1 cellular context compared by ENCODE assay signal in the genomic region with DNA sequence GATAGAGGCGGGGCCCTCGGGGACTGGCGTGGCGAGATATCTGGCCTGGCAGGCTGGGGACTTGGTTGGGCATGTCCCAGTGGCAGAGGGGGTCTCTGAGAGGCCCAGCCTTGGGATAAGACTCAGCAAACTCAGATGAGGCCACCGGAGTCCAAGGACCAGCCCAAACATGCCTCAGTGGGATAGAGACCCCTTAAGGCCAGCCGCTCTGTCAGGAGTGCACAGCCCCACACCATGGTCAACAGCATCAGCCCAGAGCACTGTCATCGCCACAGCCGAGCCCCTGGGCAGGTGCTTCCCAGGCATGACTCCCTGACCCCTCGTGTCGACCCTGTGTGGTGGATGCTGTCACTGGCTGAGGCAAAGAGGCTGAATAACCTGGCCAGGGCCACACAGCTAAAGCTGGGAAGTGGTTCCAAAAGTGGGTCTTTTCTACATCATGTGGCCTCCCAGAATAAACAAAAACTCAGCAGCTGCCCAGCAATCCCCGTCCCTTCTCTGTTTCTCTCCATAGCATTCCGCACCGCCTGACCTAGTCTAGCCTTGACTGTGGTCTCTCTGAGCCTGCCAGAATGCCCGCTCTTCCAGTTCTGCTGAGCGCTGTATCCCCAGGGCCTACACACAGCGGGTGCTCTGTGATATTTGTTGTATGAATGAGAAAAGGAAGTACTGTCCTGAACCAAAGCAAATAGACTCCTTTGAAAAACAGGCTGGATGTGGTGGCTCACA.
TF ChIP-seq lines count a peak whose summit lies in the region.

No MANE protein-coding gene starts in this region.

TF ChIP-seq in HepG2, 621 proteins besides CTCF, POLR2A, EP300 and RAD21:
- TF ChIP-seq ZNF564 (CRISPR knock-in tag; IDR thresholded peaks at IDR 0.05), result no peak
- TF ChIP-seq, protein P1, sequence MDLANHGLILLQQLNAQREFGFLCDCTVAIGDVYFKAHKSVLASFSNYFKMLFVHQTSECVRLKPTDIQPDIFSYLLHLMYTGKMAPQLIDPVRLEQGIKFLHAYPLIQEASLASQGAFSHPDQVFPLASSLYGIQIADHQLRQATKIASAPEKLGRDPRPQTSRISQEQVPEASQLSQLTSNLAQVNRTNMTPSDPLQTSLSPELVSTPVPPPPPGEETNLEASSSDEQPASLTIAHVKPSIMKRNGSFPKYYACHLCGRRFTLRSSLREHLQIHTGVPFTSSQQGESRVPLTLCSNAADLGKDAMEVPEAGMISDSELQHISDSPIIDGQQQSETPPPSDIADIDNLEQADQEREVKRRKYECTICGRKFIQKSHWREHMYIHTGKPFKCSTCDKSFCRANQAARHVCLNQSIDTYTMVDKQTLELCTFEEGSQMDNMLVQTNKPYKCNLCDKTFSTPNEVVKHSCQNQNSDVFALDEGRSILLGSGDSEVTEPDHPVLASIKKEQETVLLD (CRISPR knock-in tag; IDR thresholded peaks at IDR 0.05; ENCODE audit: low read depth), result no peak
- peak; percentile 33; the same call in 1 of the 2 replicates for TF ChIP-seq POLR2G (IDR thresholded peaks at IDR 0.05; ENCODE audit: low read depth, low read length)
- no peak for TF ChIP-seq KDM3A (CRISPR knock-in tag; IDR thresholded peaks at IDR 0.05; ENCODE audit: low read depth)
- TF ChIP-seq, protein P2, sequence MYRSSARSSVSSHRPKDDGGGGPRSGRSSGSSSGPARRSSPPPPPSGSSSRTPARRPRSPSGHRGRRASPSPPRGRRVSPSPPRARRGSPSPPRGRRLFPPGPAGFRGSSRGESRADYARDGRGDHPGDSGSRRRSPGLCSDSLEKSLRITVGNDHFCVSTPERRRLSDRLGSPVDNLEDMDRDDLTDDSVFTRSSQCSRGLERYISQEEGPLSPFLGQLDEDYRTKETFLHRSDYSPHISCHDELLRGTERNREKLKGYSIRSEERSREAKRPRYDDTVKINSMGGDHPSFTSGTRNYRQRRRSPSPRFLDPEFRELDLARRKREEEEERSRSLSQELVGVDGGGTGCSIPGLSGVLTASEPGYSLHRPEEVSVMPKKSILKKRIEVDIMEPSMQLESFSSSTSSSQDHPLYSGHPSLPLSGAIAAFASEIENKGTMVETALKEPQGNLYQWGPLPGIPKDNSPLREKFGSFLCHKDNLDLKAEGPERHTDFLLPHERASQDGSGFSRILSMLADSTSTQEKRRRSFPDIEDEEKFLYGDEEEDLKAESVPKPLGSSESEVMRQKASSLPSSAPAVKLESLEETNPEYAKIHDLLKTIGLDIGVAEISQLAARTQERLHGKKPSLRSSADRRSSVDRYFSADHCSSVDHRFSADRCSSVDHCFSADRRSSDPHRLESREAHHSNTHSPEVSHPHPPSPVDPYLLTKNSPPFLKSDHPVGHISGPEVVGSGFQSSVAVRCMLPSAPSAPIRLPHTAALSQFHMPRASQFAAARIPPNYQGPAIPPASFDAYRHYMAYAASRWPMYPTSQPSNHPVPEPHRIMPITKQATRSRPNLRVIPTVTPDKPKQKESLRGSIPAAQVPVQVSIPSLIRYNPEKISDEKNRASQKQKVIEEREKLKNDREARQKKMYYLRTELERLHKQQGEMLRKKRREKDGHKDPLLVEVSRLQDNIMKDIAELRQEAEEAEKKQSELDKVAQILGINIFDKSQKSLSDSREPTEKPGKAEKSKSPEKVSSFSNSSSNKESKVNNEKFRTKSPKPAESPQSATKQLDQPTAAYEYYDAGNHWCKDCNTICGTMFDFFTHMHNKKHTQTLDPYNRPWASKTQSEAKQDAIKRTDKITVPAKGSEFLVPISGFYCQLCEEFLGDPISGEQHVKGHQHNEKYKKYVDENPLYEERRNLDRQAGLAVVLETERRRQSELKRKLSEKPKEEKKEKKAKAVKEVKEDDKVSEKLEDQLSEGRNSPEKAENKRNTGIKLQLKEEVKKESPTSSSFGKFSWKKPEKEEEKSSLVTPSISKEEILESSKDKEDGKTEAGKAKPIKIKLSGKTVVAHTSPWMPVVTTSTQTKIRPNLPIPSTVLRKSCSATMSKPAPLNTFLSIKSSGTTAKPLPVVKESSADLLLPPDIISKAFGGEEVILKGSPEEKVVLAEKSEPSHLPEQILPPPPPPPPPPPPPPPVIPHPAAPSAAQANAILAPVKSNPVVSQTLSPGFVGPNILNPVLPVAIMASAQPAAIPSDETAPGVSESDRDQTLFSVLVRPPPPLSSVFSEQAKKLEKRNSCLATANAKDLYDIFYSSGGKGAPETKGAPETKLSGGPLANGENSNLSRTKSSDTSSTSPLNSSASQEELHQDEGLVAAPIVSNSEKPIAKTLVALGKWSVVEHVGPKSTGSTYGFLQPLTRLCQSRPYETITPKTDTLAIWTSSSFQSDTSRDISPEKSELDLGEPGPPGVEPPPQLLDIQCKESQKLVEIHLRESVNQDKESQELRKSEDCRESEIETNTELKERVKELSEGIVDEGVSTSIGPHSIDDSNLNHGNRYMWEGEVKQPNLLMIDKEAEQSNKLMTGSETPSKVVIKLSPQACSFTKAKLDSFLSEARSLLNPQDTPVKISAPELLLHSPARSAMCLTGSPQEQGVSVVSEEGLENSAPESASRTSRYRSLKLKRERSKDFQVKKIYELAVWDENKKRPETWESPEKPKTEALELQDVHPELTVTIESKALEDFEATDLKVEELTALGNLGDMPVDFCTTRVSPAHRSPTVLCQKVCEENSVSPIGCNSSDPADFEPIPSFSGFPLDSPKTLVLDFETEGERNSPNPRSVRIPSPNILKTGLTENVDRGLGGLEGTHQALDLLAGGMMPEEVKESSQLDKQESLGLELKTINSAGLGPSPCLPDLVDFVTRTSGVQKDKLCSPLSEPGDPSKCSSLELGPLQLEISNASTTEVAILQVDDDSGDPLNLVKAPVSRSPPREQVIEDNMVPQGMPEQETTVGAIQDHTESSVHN (CRISPR knock-in tag; IDR thresholded peaks at IDR 0.05), result no peak
- TF ChIP-seq, protein P3, sequence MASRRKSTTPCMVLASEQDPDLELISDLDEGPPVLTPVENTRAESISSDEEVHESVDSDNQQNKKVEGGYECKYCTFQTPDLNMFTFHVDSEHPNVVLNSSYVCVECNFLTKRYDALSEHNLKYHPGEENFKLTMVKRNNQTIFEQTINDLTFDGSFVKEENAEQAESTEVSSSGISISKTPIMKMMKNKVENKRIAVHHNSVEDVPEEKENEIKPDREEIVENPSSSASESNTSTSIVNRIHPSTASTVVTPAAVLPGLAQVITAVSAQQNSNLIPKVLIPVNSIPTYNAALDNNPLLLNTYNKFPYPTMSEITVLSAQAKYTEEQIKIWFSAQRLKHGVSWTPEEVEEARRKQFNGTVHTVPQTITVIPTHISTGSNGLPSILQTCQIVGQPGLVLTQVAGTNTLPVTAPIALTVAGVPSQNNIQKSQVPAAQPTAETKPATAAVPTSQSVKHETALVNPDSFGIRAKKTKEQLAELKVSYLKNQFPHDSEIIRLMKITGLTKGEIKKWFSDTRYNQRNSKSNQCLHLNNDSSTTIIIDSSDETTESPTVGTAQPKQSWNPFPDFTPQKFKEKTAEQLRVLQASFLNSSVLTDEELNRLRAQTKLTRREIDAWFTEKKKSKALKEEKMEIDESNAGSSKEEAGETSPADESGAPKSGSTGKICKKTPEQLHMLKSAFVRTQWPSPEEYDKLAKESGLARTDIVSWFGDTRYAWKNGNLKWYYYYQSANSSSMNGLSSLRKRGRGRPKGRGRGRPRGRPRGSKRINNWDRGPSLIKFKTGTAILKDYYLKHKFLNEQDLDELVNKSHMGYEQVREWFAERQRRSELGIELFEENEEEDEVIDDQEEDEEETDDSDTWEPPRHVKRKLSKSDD (CRISPR knock-in tag; IDR thresholded peaks at IDR 0.05; ENCODE audit: low read depth), result no peak
- TF ChIP-seq AGO2 (optimal IDR thresholded peaks at IDR 0.05; ENCODE audit: low read depth, low read length), result peak; percentile 65
- TF ChIP-seq, protein P4, sequence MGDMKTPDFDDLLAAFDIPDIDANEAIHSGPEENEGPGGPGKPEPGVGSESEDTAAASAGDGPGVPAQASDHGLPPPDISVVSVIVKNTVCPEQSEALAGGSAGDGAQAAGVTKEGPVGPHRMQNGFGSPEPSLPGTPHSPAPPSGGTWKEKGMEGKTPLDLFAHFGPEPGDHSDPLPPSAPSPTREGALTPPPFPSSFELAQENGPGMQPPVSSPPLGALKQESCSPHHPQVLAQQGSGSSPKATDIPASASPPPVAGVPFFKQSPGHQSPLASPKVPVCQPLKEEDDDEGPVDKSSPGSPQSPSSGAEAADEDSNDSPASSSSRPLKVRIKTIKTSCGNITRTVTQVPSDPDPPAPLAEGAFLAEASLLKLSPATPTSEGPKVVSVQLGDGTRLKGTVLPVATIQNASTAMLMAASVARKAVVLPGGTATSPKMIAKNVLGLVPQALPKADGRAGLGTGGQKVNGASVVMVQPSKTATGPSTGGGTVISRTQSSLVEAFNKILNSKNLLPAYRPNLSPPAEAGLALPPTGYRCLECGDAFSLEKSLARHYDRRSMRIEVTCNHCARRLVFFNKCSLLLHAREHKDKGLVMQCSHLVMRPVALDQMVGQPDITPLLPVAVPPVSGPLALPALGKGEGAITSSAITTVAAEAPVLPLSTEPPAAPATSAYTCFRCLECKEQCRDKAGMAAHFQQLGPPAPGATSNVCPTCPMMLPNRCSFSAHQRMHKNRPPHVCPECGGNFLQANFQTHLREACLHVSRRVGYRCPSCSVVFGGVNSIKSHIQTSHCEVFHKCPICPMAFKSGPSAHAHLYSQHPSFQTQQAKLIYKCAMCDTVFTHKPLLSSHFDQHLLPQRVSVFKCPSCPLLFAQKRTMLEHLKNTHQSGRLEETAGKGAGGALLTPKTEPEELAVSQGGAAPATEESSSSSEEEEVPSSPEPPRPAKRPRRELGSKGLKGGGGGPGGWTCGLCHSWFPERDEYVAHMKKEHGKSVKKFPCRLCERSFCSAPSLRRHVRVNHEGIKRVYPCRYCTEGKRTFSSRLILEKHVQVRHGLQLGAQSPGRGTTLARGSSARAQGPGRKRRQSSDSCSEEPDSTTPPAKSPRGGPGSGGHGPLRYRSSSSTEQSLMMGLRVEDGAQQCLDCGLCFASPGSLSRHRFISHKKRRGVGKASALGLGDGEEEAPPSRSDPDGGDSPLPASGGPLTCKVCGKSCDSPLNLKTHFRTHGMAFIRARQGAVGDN (CRISPR knock-in tag; IDR thresholded peaks at IDR 0.05), result 0 out of 2 replicates have a peak, but pooled peaks have one; percentile 9
- no peak for TF ChIP-seq NCOA5 (CRISPR knock-in tag; IDR thresholded peaks at IDR 0.05)
- no peak for TF ChIP-seq ZMYM3 (CRISPR knock-in tag; IDR thresholded peaks at IDR 0.05)
- peak; percentile 59 for TF ChIP-seq RBM22 (optimal IDR thresholded peaks at IDR 0.05; ENCODE audit: low read length)
- no peak for TF ChIP-seq SAFB2 (CRISPR knock-in tag; IDR thresholded peaks at IDR 0.05; ENCODE audit: borderline replicate concordance, low read depth)
- no peak for TF ChIP-seq FOXJ3 (CRISPR knock-in tag; IDR thresholded peaks at IDR 0.05; ENCODE audit: borderline replicate concordance)
